8 cellular contexts compared by ENCODE assay signal in the genomic region with DNA sequence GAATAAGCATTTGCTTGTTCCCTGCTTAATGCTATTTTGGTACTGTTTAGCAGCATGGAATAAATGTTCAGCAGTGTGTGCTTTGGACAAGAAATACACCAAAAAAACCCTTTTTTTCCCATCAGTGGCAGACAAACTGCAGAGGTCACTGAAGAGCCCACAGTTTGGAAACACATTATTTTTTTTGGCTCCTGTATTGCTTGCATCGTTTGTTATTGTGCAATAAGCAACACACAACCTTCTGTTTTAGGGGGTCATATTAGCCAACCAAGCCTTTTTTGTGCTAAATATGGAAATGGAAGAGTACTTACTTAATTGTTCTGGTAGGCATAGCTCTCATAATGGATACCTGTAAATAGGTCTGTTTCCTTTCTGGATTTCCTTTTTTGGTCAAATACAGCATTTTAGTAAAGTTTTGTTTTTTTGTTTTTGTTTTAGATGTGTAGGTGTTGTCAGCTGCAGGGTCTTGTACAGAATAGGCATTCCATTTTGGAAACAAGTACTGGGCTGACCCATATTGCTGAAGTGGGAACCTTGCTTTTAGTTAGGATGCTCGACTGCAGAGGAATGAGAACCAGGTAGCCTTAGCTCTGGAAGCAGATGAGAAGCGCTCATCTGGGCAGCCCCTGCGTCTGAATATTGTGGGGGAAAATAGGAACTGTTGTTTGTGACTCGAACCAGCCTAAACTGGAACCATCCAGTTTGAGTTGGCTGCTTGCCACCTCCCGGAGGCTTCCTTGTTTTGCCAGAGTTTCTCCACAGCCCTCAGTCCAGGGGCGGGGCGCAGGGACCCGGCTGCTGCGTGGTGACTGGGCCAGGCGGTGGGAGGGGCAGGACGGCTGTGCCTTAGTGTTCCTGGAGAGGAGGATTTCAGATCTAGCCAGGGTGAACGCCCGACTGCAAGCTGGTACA. TPM values are rescaled to one million over a fixed set of nuclear protein-coding genes. Genes with fewer than 3 reads are reported as not detected.
A peak's percentile ranks its signal among the peaks of the same experiment; 100 is the strongest.
DNase-seq lines count a peak whose midpoint lies in the region; ATAC-seq and TF ChIP-seq lines count a peak whose summit lies in the region.

No MANE protein-coding gene starts in this region.

- peak; percentile 74 for DNase-seq in GF-D8 (lab: John Stamatoyannopoulos, UW)
- peak; percentile 87 to 99 for DNase-seq in HL-60 (ENCODE audit: low read depth in 1 of 2, low spot score in 1 of 2)
- peak; percentile 84 for DNase-seq in NCI-H748 treated with DMSO at 0.1 percent for 48 hours (lab: John Stamatoyannopoulos, UW)
- peak; percentile 42 for DNase-seq in activated naive CD8-positive, alpha-beta T cell treated with anti-CD3 and anti-CD28 coated beads for 36 hours
- peak; percentile 42 for DNase-seq in germinal center (ENCODE audit: low spot score)
- DNase-seq in tibial nerve (ENCODE audit: low spot score in 2 of 2) = peak; percentile 98 to 99

- no peaks in the 10 kb centered on the region for H3K9me3 ChIP-seq in tibial nerve

- TF ChIP-seq POLR2A in tibial nerve (IDR thresholded peaks at IDR 0.05) = peak; percentile 51 to 87

- no peaks in the 10 kb centered on the region for H3K27me3 ChIP-seq in HL-60 (ENCODE audit: insufficient read depth, poor library complexity, severe bottlenecking)
- H3K27me3 ChIP-seq in tibial nerve = no peaks in the 10 kb centered on the region

- H3K4me3 Mint-ChIP-seq in activated naive CD8-positive, alpha-beta T cell treated with anti-CD3 and anti-CD28 coated beads for 36 hours = peak overlapping the region; percentile 34
- H3K4me3 Mint-ChIP-seq in nephron = peak overlapping the region; percentile 74 to 81 (median 80)

- H3K4me3 ChIP-seq in HL-60 (replicated peaks; ENCODE audit: insufficient read depth, low read length) = peak overlapping the region; percentile 34
- H3K4me3 ChIP-seq in tibial nerve = peak overlapping the region; percentile 6 to 50 (median 18)

- no peaks in the 10 kb centered on the region for H3K27me3 Mint-ChIP-seq in activated naive CD8-positive, alpha-beta T cell treated with anti-CD3 and anti-CD28 coated beads for 36 hours
- H3K27me3 Mint-ChIP-seq in nephron (ENCODE audit: low read depth) = no peaks in the 10 kb centered on the region

- no peak for ATAC-seq in HG02852 (IDR thresholded peaks at IDR 0.05; ENCODE audit: unreplicated experiment)

- peaks cover 25% of the 10 kb centered on the region for H3K36me3 Mint-ChIP-seq in activated naive CD8-positive, alpha-beta T cell treated with anti-CD3 and anti-CD28 coated beads for 36 hours
- peaks cover 15% of the 10 kb centered on the region for H3K36me3 Mint-ChIP-seq in nephron (ENCODE audit: low read depth)

- TF ChIP-seq EP300 in tibial nerve (IDR thresholded peaks at IDR 0.05) = peak; percentile 83 to 98

- WGBS in tibial nerve, 2 donors = 0 to 1% methylated on average over 14 of the region's 14 CpGs

- H3K4me1 ChIP-seq in tibial nerve = peaks cover 0 to 83% (median 25%) of the 10 kb centered on the region in 4 donors

- H3K27ac ChIP-seq in HL-60 (replicated peaks) (peak overlapping the region; percentile 89), tibial nerve (peak overlapping the region; percentile 79 to 93 (median 86))

- H3K4me1 Mint-ChIP-seq in activated naive CD8-positive, alpha-beta T cell treated with anti-CD3 and anti-CD28 coated beads for 36 hours = peaks cover 59% of the 10 kb centered on the region
- peaks cover 36% of the 10 kb centered on the region for H3K4me1 Mint-ChIP-seq in nephron

- no peaks in the 10 kb centered on the region for H3K9me3 Mint-ChIP-seq in activated naive CD8-positive, alpha-beta T cell treated with anti-CD3 and anti-CD28 coated beads for 36 hours
- no peaks in the 10 kb centered on the region for H3K9me3 Mint-ChIP-seq in nephron

- peak overlapping the region; percentile 61 for H3K27ac Mint-ChIP-seq in activated naive CD8-positive, alpha-beta T cell treated with anti-CD3 and anti-CD28 coated beads for 36 hours
- H3K27ac Mint-ChIP-seq in nephron = peak overlapping the region; percentile 99 to 100 (median 99)

- H3K36me3 ChIP-seq in tibial nerve = no peaks in the 10 kb centered on the region

- peak; percentile 7 for TF ChIP-seq CTCF in HL-60 (IDR thresholded peaks at IDR 0.05; ENCODE audit: insufficient read depth, low read length)
- TF ChIP-seq CTCF in nephron (IDR thresholded peaks at IDR 0.05; ENCODE audit: unreplicated experiment in 3 of 3) = no peak
- peak in 1 of 5 experiments; percentile 46 for TF ChIP-seq CTCF in tibial nerve (IDR thresholded peaks at IDR 0.05)

RNA-seq across cellular contexts. Expression of a gene that starts 38.5 kb away (rescaled TPM):
- total RNA-seq in activated naive CD8-positive, alpha-beta T cell treated with anti-CD3 and anti-CD28 coated beads for 36 hours = 10 to 100 TPM; 49.3 to 51.9 TPM
- total RNA-seq in tibial nerve = 10 to 100 TPM; 67.9 to 87.0 (median 77.8) TPM

Comparison
In these comparisons a context has a peak if more than half of its experiments do, and no peak if none do; other contexts are left out.
1. DNase-seq: peak in every context shown above with its lines; median percentile 98 in tibial nerve; 93 in HL-60; 84 in NCI-H748 treated with DMSO at 0.1 percent for 48 hours; 74 in GF-D8; 42 in activated naive CD8-positive, alpha-beta T cell treated with anti-CD3 and anti-CD28 coated beads for 36 hours; 42 in germinal center.